In genomic region chr4:82559090-82559734, GRCh38 we compare ENCODE assay signal across 7 cellular contexts. TPM values are rescaled to one million over a fixed set of nuclear protein-coding genes. Genes with fewer than 3 reads are reported as not detected.
"Had no signal": no experiment of that assay in that cellular context is flagged by ENCODE, and none has a peak within 500 bp of the region (broad histone marks: within the 10 kb centered on the region; RNA-seq: fewer than 3 reads in every experiment).

No MANE protein-coding gene starts in this region.

RNA-seq across cellular contexts. Expression of gene TMEM150C, which starts 2.6 kb away (rescaled TPM):
- total RNA-seq: activated CD4-positive, alpha-beta T cell treated with anti-CD3 and anti-CD28 coated beads, Interleukin-2, amount 10 ng/mL, durations not matched to agents 24 days and 14 days; activated CD8-positive, alpha-beta memory T cell treated with anti-CD3 and anti-CD28 coated beads for 36 hours; activated CD8-positive, alpha-beta T cell treated with anti-CD3 and anti-CD28 coated beads for 36 hours; activated naive CD8-positive, alpha-beta T cell treated with anti-CD3 and anti-CD28 coated beads for 36 hours; activated T-helper 17 cell treated with anti-CD3 and anti-CD28 coated beads, Interleukin-2, amount 50 U/mL, for 72 hours; LHCN-M2; SJSA1 had no signal
